Comparison of ENCODE assay signal across 30 cellular contexts in genomic region chr1:117890452-117890851, GRCh38.
"Had no signal": no experiment of that assay in that cellular context is flagged by ENCODE, and none has a peak within 500 bp of the region (broad histone marks: within the 10 kb centered on the region; RNA-seq: fewer than 3 reads in every experiment).

No MANE protein-coding gene starts in this region.

- H3K9me3 ChIP-seq: adrenal gland, ascending aorta, breast epithelium had no signal

- H3K27ac ChIP-seq: adrenal gland, ascending aorta, brain microvascular endothelial cell, breast epithelium, cardiac muscle cell had no signal

- ATAC-seq: activated naive CD4-positive, alpha-beta T cell treated with anti-CD3 and anti-CD28 coated beads, Interleukin-2, amount 50 U/mL, for 72 hours; activated naive CD8-positive, alpha-beta T cell treated with anti-CD3 and anti-CD28 coated beads, Interleukin-2, amount 50 U/mL, for 24 hours; activated T-cell treated with anti-CD3 and anti-CD28 coated beads, Interleukin-2, amount 50 U/mL, for 4 hours; activated T-cell treated with anti-CD3 and anti-CD28 coated beads, Interleukin-2, amount 50 U/mL, for 72 hours; activated T-helper 17 cell treated with anti-CD3 and anti-CD28 coated beads, Interleukin-2, amount 50 U/mL, for 72 hours had no signal

- DNase-seq: activated effector memory CD4-positive, alpha-beta T cell treated with anti-CD3 and anti-CD28 coated beads, Interleukin-2, amount 50 U/mL, for 16 hours; activated effector memory CD4-positive, alpha-beta T cell treated with Interleukin-2 at 50 U/mL for 16 hours; activated gamma-delta T cell; activated gamma-delta T cell treated with Interleukin-2 at 50 U/mL for 16 hours; activated naive CD4-positive, alpha-beta T cell; activated naive CD4-positive, alpha-beta T cell treated with anti-CD3 and anti-CD28 coated beads for 36 hours; activated naive CD4-positive, alpha-beta T cell treated with anti-CD3 and anti-CD28 coated beads, Interleukin-2, amount 10 ng/mL, durations not matched to agents 7 days and 5 days; activated naive CD4-positive, alpha-beta T cell treated with anti-CD3 and anti-CD28 coated beads, Interleukin-2, amount 50 U/mL, for 16 hours; activated naive CD4-positive, alpha-beta T cell treated with Interleukin-2 at 50 U/mL for 16 hours; activated naive CD8-positive, alpha-beta T cell treated with anti-CD3 and anti-CD28 coated beads for 36 hours; activated naive CD8-positive, alpha-beta T cell treated with anti-CD3 and anti-CD28 coated beads, Interleukin-2, amount 10 ng/mL, durations not matched to agents 7 days and 5 days; activated naive CD8-positive, alpha-beta T cell treated with anti-CD3 and anti-CD28 coated beads, Interleukin-2, amount 50 U/mL, for 24 hours; activated T-cell treated with anti-CD3 and anti-CD28 coated beads, Interleukin-2, amount 50 U/mL, for 24 hours; activated T-cell treated with anti-CD3 and anti-CD28 coated beads, Interleukin-2, amount 50 U/mL, for 4 hours; activated T-cell treated with anti-CD3 and anti-CD28 coated beads, Interleukin-2, amount 50 U/mL, for 48 hours; activated T-cell treated with anti-CD3 and anti-CD28 coated beads, Interleukin-2, amount 50 U/mL, for 72 hours; adrenal gland; amniotic stem cell; amygdala; anterior cingulate cortex; aorta; brain microvascular endothelial cell; caudate nucleus; central memory CD4-positive, alpha-beta T cell; cerebellar nuclear complex had no signal

- H3K4me3 ChIP-seq: adrenal gland, ascending aorta, breast epithelium, cardiac muscle cell had no signal

- H3K36me3 ChIP-seq: adrenal gland, brain microvascular endothelial cell, breast epithelium had no signal

- H3K27me3 ChIP-seq: adrenal gland, ascending aorta, brain microvascular endothelial cell, breast epithelium, cardiac muscle cell had no signal

- H3K4me1 ChIP-seq: ascending aorta, breast epithelium had no signal
